In the genomic region with DNA sequence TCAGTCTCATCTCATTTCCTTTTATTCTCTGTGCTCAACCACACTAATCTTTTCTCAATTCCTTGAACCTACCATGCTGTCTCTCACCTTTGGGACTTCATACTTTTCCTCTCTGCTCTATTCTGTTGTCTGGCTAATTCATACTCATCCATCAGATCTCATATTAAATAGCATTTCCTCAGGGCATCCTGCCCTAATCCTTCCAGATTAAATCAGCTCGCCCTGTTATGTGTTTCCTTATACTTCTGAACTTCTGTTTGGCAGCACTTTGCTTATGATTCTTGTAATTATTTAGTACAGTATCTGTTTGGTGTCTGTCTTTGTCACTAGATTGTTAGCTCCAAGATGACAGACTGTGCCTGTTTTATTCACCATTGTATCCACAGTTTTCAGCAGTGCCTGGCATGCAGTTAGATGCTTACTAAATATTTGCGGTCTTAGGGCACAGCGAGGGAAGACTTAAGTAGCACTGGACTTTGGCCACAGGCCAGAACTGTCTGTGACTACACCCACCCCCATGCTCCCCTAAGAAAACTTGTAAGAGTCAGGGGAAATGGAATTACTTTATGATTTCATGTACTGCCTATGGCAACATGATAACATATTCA, we compare ENCODE assay signal across 1 cellular context.
TF ChIP-seq lines count a peak whose summit lies in the region.

No MANE protein-coding gene starts in this region.

TF ChIP-seq in IMR-90, 13 proteins besides CTCF, POLR2A, EP300 and RAD21 (continued from another document):
- TF ChIP-seq FOS (IDR thresholded peaks at IDR 0.05; ENCODE audit: low read depth, low read length) = no peak
